In the genomic region with DNA sequence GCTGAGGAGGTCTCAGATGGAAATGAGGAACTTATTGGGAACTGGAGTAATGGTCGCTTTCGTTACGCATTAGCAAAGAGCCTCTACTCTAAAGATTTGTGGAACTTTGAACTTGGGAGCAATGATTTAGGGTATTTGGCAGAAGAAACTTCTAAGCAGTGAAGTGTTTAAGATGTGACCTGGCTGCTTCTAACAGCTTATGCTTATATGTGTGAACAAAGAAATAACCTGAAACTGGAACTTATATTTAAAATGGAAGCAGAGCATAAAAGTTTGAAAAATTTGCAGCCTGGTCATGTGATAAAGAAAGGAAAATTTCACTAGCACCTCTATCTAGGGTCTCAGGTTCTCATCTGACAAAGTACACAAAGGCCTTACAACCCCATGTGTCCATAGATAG, we compare ENCODE assay signal across 21 cellular contexts. TPM values are rescaled to one million over a fixed set of nuclear protein-coding genes. Genes with fewer than 3 reads are reported as not detected.
DNase-seq lines count a peak whose midpoint lies in the region; ATAC-seq, FAIRE-seq and TF ChIP-seq lines count a peak whose summit lies in the region.
"Had no signal": no experiment of that assay in that cellular context is flagged by ENCODE, and none has a peak within 500 bp of the region (broad histone marks: within the 10 kb centered on the region; RNA-seq: fewer than 3 reads in every experiment).

No MANE protein-coding gene starts in this region.

- no peak overlapping the region for H3K4me3 Mint-ChIP-seq in activated CD4-positive, alpha-beta T cell treated with anti-CD3 and anti-CD28 coated beads, Interleukin-2, amount 10 ng/mL, durations not matched to agents 24 days and 14 days
- H3K4me3 Mint-ChIP-seq in activated CD4-positive, alpha-beta T cell treated with anti-CD3 and anti-CD28 coated beads, Interleukin-2, amount 10 ng/mL, durations not matched to agents 7 days and 5 days: no peak overlapping the region
- no peak overlapping the region for H3K4me3 Mint-ChIP-seq in activated naive CD8-positive, alpha-beta T cell treated with anti-CD3 and anti-CD28 coated beads for 36 hours
- no peak overlapping the region for H3K4me3 Mint-ChIP-seq in activated T-helper 2 cell treated with anti-CD3 and anti-CD28 coated beads, Interferon-gamma antibody, Interleukin-2, Interleukin-4, amounts not matched to agents 10 μg/mL and 5 μg/mL and 100 μg/mL, durations not matched to agents 14 hours and 24 hours and 36 hours (ENCODE audit: low read depth)
- H3K4me3 Mint-ChIP-seq: CD8-positive, alpha-beta T cell; H9 had no signal

- 90% methylated on average over 3 of the region's 3 CpGs for WGBS in HepG2 (ENCODE audit: low lambda C conversion rate)
- WGBS in right lobe of liver (ENCODE audit: insufficient coverage, low coverage, low lambda C conversion rate, missing lambda C conversion rate): 100% methylated on average over 3 of the region's 3 CpGs

- H3K27me3 Mint-ChIP-seq in activated CD4-positive, alpha-beta T cell treated with anti-CD3 and anti-CD28 coated beads, Interleukin-2, amount 10 ng/mL, durations not matched to agents 24 days and 14 days: no peaks in the 10 kb centered on the region
- H3K27me3 Mint-ChIP-seq in activated CD4-positive, alpha-beta T cell treated with anti-CD3 and anti-CD28 coated beads, Interleukin-2, amount 10 ng/mL, durations not matched to agents 7 days and 5 days: no peaks in the 10 kb centered on the region
- H3K27me3 Mint-ChIP-seq in activated naive CD8-positive, alpha-beta T cell treated with anti-CD3 and anti-CD28 coated beads for 36 hours: peaks cover 4% of the 10 kb centered on the region
- H3K27me3 Mint-ChIP-seq in activated T-helper 2 cell treated with anti-CD3 and anti-CD28 coated beads, Interferon-gamma antibody, Interleukin-2, Interleukin-4, amounts not matched to agents 10 μg/mL and 5 μg/mL and 100 μg/mL, durations not matched to agents 14 hours and 24 hours and 36 hours (ENCODE audit: low read depth): no peaks in the 10 kb centered on the region
- H3K27me3 Mint-ChIP-seq: IgD-negative memory B cell had no signal

- DNase-seq in activated CD4-positive, alpha-beta T cell treated with anti-CD3 and anti-CD28 coated beads, Interleukin-2, amount 10 ng/mL, durations not matched to agents 24 days and 14 days: no peak
- no peak for DNase-seq in activated CD4-positive, alpha-beta T cell treated with anti-CD3 and anti-CD28 coated beads, Interleukin-2, amount 10 ng/mL, durations not matched to agents 7 days and 5 days
- no peak for DNase-seq in HepG2 (ENCODE audit: low spot score)
- no peak for DNase-seq in right lobe of liver
- no peak for DNase-seq in activated naive CD8-positive, alpha-beta T cell treated with anti-CD3 and anti-CD28 coated beads for 36 hours
- no peak for DNase-seq in C1 segment of cervical spinal cord (lab: John Stamatoyannopoulos, UW)
- no peak for DNase-seq in NCI-H2171 (lab: John Stamatoyannopoulos, UW)
- DNase-seq in activated T-helper 2 cell treated with anti-CD3 and anti-CD28 coated beads, Interferon-gamma antibody, Interleukin-2, Interleukin-4, amounts not matched to agents 10 μg/mL and 5 μg/mL and 100 μg/mL, durations not matched to agents 14 hours and 24 hours and 36 hours (ENCODE audit: low spot score): no peak
- DNase-seq: AML-193; Calu3; CD8-positive, alpha-beta T cell; DMS79 treated with DMSO at 0.1 percent for 48 hours; GF-D8; H9 had no signal

- in situ Hi-C loops in HepG2 (cut with HindIII; ENCODE audit: extremely low pct_ligation_motif_present, low pct_unique_long_range_greater_than_20kb): no loop called here

- CTCF ChIA-PET in activated CD4-positive, alpha-beta T cell treated with anti-CD3 and anti-CD28 coated beads, Interleukin-2, amount 10 ng/mL, durations not matched to agents 7 days and 5 days (lab: Charles Lee): interaction anchor here (0.8 kb wide), 1 partner anchor 82 kb away, joined by 3 read pairs; no protein-coding TSS in a partner anchor
- CTCF ChIA-PET in HepG2 (lab: Yijun Ruan, JAX; ENCODE audit: low intra/inter-chr PET ratio, low total read pairs): no interaction called here

- no peak overlapping the region for H2AFZ ChIP-seq in HepG2 (ENCODE audit: low read length)

- peaks cover 28% of the 10 kb centered on the region for H3K4me1 Mint-ChIP-seq in activated CD4-positive, alpha-beta T cell treated with anti-CD3 and anti-CD28 coated beads, Interleukin-2, amount 10 ng/mL, durations not matched to agents 24 days and 14 days
- H3K4me1 Mint-ChIP-seq in activated CD4-positive, alpha-beta T cell treated with anti-CD3 and anti-CD28 coated beads, Interleukin-2, amount 10 ng/mL, durations not matched to agents 7 days and 5 days: peaks cover 19% of the 10 kb centered on the region
- peaks cover 34% of the 10 kb centered on the region for H3K4me1 Mint-ChIP-seq in activated naive CD8-positive, alpha-beta T cell treated with anti-CD3 and anti-CD28 coated beads for 36 hours
- H3K4me1 Mint-ChIP-seq in activated T-helper 2 cell treated with anti-CD3 and anti-CD28 coated beads, Interferon-gamma antibody, Interleukin-2, Interleukin-4, amounts not matched to agents 10 μg/mL and 5 μg/mL and 100 μg/mL, durations not matched to agents 14 hours and 24 hours and 36 hours (ENCODE audit: low read depth): peaks cover 36% of the 10 kb centered on the region

- H3K4me2 ChIP-seq in HepG2 (ENCODE audit: low read depth, low read length): no peak overlapping the region
- H3K4me2 ChIP-seq: A549 had no signal

- POLR2A ChIA-PET in activated CD4-positive, alpha-beta T cell treated with anti-CD3 and anti-CD28 coated beads, Interleukin-2, amount 10 ng/mL, durations not matched to agents 7 days and 5 days (lab: Charles Lee): no interaction called here
- POLR2A ChIA-PET in HepG2 (lab: Yijun Ruan, JAX): no interaction called here

- no peaks in the 10 kb centered on the region for H4K20me1 ChIP-seq in HepG2 (ENCODE audit: insufficient read depth, low read length)

- no peak for ATAC-seq in HepG2
- ATAC-seq in right lobe of liver: no peak
- ATAC-seq: A549; CD8-positive, alpha-beta T cell had no signal

- peaks cover 23% of the 10 kb centered on the region for H3K9me3 Mint-ChIP-seq in activated CD4-positive, alpha-beta T cell treated with anti-CD3 and anti-CD28 coated beads, Interleukin-2, amount 10 ng/mL, durations not matched to agents 24 days and 14 days
- H3K9me3 Mint-ChIP-seq in activated CD4-positive, alpha-beta T cell treated with anti-CD3 and anti-CD28 coated beads, Interleukin-2, amount 10 ng/mL, durations not matched to agents 7 days and 5 days: peaks cover 30% of the 10 kb centered on the region
- peaks cover 22% of the 10 kb centered on the region for H3K9me3 Mint-ChIP-seq in activated naive CD8-positive, alpha-beta T cell treated with anti-CD3 and anti-CD28 coated beads for 36 hours
- peaks cover 26% of the 10 kb centered on the region for H3K9me3 Mint-ChIP-seq in activated T-helper 2 cell treated with anti-CD3 and anti-CD28 coated beads, Interferon-gamma antibody, Interleukin-2, Interleukin-4, amounts not matched to agents 10 μg/mL and 5 μg/mL and 100 μg/mL, durations not matched to agents 14 hours and 24 hours and 36 hours

- peak overlapping the region; percentile 9 for H3K27ac Mint-ChIP-seq in activated CD4-positive, alpha-beta T cell treated with anti-CD3 and anti-CD28 coated beads, Interleukin-2, amount 10 ng/mL, durations not matched to agents 24 days and 14 days
- H3K27ac Mint-ChIP-seq in activated CD4-positive, alpha-beta T cell treated with anti-CD3 and anti-CD28 coated beads, Interleukin-2, amount 10 ng/mL, durations not matched to agents 7 days and 5 days: no peak overlapping the region
- H3K27ac Mint-ChIP-seq in activated naive CD8-positive, alpha-beta T cell treated with anti-CD3 and anti-CD28 coated beads for 36 hours: peak overlapping the region; percentile 62
- H3K27ac Mint-ChIP-seq in activated T-helper 2 cell treated with anti-CD3 and anti-CD28 coated beads, Interferon-gamma antibody, Interleukin-2, Interleukin-4, amounts not matched to agents 10 μg/mL and 5 μg/mL and 100 μg/mL, durations not matched to agents 14 hours and 24 hours and 36 hours: no peak overlapping the region
- H3K27ac Mint-ChIP-seq: CD8-positive, alpha-beta T cell; H9 had no signal

- H3K36me3 Mint-ChIP-seq in activated CD4-positive, alpha-beta T cell treated with anti-CD3 and anti-CD28 coated beads, Interleukin-2, amount 10 ng/mL, durations not matched to agents 24 days and 14 days (ENCODE audit: low read depth): peaks cover 65% of the 10 kb centered on the region
- H3K36me3 Mint-ChIP-seq in activated CD4-positive, alpha-beta T cell treated with anti-CD3 and anti-CD28 coated beads, Interleukin-2, amount 10 ng/mL, durations not matched to agents 7 days and 5 days (ENCODE audit: low read depth): peaks cover 68% of the 10 kb centered on the region
- peaks cover 53% of the 10 kb centered on the region for H3K36me3 Mint-ChIP-seq in activated naive CD8-positive, alpha-beta T cell treated with anti-CD3 and anti-CD28 coated beads for 36 hours
- peaks cover 76% of the 10 kb centered on the region for H3K36me3 Mint-ChIP-seq in activated T-helper 2 cell treated with anti-CD3 and anti-CD28 coated beads, Interferon-gamma antibody, Interleukin-2, Interleukin-4, amounts not matched to agents 10 μg/mL and 5 μg/mL and 100 μg/mL, durations not matched to agents 14 hours and 24 hours and 36 hours (ENCODE audit: low read depth)

- no TSS peak for BruUV-seq in HepG2 (replicated peaks; lab: Mats Ljungman, UMichigan)

- no peak overlapping the region for H3K9ac ChIP-seq in HepG2 (ENCODE audit: insufficient read depth, low read depth, low read length)
- H3K9ac ChIP-seq: BLaER1 had no signal

- no peak overlapping the region for H3K27ac ChIP-seq in HepG2 (ENCODE audit: extremely low read length, insufficient read depth, low read length)
- no peak overlapping the region for H3K27ac ChIP-seq in right lobe of liver
- H3K27ac ChIP-seq: 22Rv1, A549, BLaER1 had no signal

- TF ChIP-seq RAD21 in HepG2 (CRISPR knock-in tag; IDR thresholded peaks at IDR 0.05): no peak

- H3K27me3 ChIP-seq in HepG2 (ENCODE audit: control insufficient read depth in 1 of 2, insufficient read depth in 2 of 2, low read length in 2 of 2) (peaks cover 2 to 27% of the 10 kb centered on the region in 2 experiments; a peak in 4 of 5 replicates), right lobe of liver (no peaks in the 10 kb centered on the region)
- H3K27me3 ChIP-seq: BLaER1 had no signal

- no peaks in the 10 kb centered on the region for H3K79me2 ChIP-seq in HepG2 (ENCODE audit: insufficient read depth, low read length)

- TF ChIP-seq POLR2A in HepG2 (IDR thresholded peaks at IDR 0.05; ENCODE audit: insufficient read depth in 1 of 2, low read depth in 2 of 2, low read length in 2 of 2) (no peak), right lobe of liver (IDR thresholded peaks at IDR 0.05) (no peak)

- no peak for TF ChIP-seq CTCF in HepG2 (CRISPR knock-in tag; IDR thresholded peaks at IDR 0.05)
- no peak for TF ChIP-seq CTCF in right lobe of liver (IDR thresholded peaks at IDR 0.05)

- no peaks in the 10 kb centered on the region for H3K4me1 ChIP-seq in HepG2 (ENCODE audit: insufficient read depth, low read length)
- H3K4me1 ChIP-seq in right lobe of liver: no peaks in the 10 kb centered on the region
- H3K4me1 ChIP-seq: A549 had no signal

- TF ChIP-seq EP300 in HepG2 (IDR thresholded peaks at IDR 0.05; ENCODE audit: low read depth in 2 of 2, low read length in 2 of 2): no peak
- TF ChIP-seq EP300 in HepG2 (CRISPR knock-in tag; IDR thresholded peaks at IDR 0.05; ENCODE audit: borderline replicate concordance): no peak

- intact Hi-C loops in activated CD4-positive, alpha-beta T cell treated with anti-CD3 and anti-CD28 coated beads, Interleukin-2, amount 10 ng/mL, durations not matched to agents 24 days and 14 days (cut with micrococcal nuclease): no loop called here
- intact Hi-C loops in HepG2 (cut with micrococcal nuclease; ENCODE audit: unreplicated experiment) (no loop called here), right lobe of liver (cut with DNase I) (no loop called here)
- intact Hi-C loops in activated T-helper 2 cell treated with anti-CD3 and anti-CD28 coated beads, Interferon-gamma antibody, Interleukin-2, Interleukin-4, amounts not matched to agents 10 μg/mL and 5 μg/mL and 100 μg/mL, durations not matched to agents 14 hours and 24 hours and 36 hours (cut with micrococcal nuclease): loop anchor here (2.0 kb wide), 1 partner anchor 14 kb away; no protein-coding TSS in a partner anchor

- H3K9me3 ChIP-seq in HepG2 (ENCODE audit: low read length) (peaks cover 11% of the 10 kb centered on the region; the same call in 1 of the 2 replicates), right lobe of liver (no peaks in the 10 kb centered on the region)
- H3K9me3 ChIP-seq: A549 had no signal

- FAIRE-seq in HepG2 (lab: Jason Lieb, UNC): no peak
- FAIRE-seq: A549, GM19239, H1, HTR-8/SVneo had no signal

- no peaks in the 10 kb centered on the region for H3K36me3 ChIP-seq in HepG2 (replicated peaks in 1 of 2; ENCODE audit: control insufficient read depth in 1 of 2, insufficient read depth in 2 of 2, low read length in 2 of 2)
- no peaks in the 10 kb centered on the region for H3K36me3 ChIP-seq in right lobe of liver

- H3K4me3 ChIP-seq in HepG2 (replicated peaks in 1 of 3; ENCODE audit: insufficient read depth in 1 of 3, low read depth in 2 of 3, low read length in 3 of 3) (no peak overlapping the region), right lobe of liver (no peak overlapping the region)
- H3K4me3 ChIP-seq: A549 had no signal

RNA-seq across cellular contexts. Expression of a gene that starts 23.5 kb away (rescaled TPM):
- 831 and 846 TPM in 2 replicates for total RNA-seq in activated CD4-positive, alpha-beta T cell treated with anti-CD3 and anti-CD28 coated beads, Interleukin-2, amount 10 ng/mL, durations not matched to agents 24 days and 14 days
- total RNA-seq in activated CD4-positive, alpha-beta T cell treated with anti-CD3 and anti-CD28 coated beads, Interleukin-2, amount 10 ng/mL, durations not matched to agents 7 days and 5 days: 100 to 1,000 TPM; 111 to 126 TPM
- total RNA-seq in HepG2 (2016; rRNA removed; fragmentation: Illumina TruSeq; extraction: Trizol) (0.07 and 0.09 TPM in 2 replicates), right lobe of liver (1 to 10 TPM in 4 of 6 experiments, under 1 TPM in 2; 0.24 to 5.0 (median 1.6) TPM)
- total RNA-seq in HepG2 (2016; cell fraction: cytosol; rRNA removed; fragmentation: Illumina TruSeq; extraction: Trizol; ENCODE audit: low read depth): not detected in 2 replicates
- 0.06 and 0.13 TPM in 2 replicates for total RNA-seq in HepG2 (2016; cell fraction: insoluble cytoplasmic fraction; rRNA removed; fragmentation: Illumina TruSeq; extraction: Trizol)
- 0.19 and 0.21 TPM in 2 replicates for total RNA-seq in HepG2 (2016; cell fraction: membrane; rRNA removed; fragmentation: Illumina TruSeq; extraction: Trizol)
- 0.09 TPM in 1 of 2 replicates, not detected in the other for total RNA-seq in HepG2 (2016; cell fraction: nucleus; rRNA removed; fragmentation: Illumina TruSeq; extraction: Trizol)
- 0.07 TPM in 2 replicates for polyA plus RNA-seq in HepG2 (2011; rRNA removed)
- polyA plus RNA-seq in HepG2 (2011; cell fraction: cytosol; rRNA removed): 0.04 and 0.24 TPM in 2 replicates
- polyA plus RNA-seq in HepG2 (2011; cell fraction: nucleus; rRNA removed): 0.16 and 0.51 TPM in 2 replicates
- 0.04 and 0.11 TPM in 2 replicates for polyA plus RNA-seq in HepG2 (2012)
- polyA plus RNA-seq in HepG2 (2016; cell fraction: cytosol; fragmentation: Illumina TruSeq; extraction: Trizol; ENCODE audit: low read depth): not detected in 2 replicates
- polyA plus RNA-seq in HepG2 (2016; cell fraction: insoluble cytoplasmic fraction; fragmentation: Illumina TruSeq; extraction: Trizol; ENCODE audit: low read depth): 0.09 and 0.10 TPM in 2 replicates
- 0.03 and 0.05 TPM in 2 replicates for polyA plus RNA-seq in HepG2 (2016; cell fraction: membrane; fragmentation: Illumina TruSeq; extraction: Trizol; ENCODE audit: low read depth)
- polyA plus RNA-seq in HepG2 (2016; cell fraction: nucleus; fragmentation: Illumina TruSeq; extraction: Trizol; ENCODE audit: insufficient read depth, low read depth): 0.11 and 0.30 TPM in 2 replicates
- 0.72 TPM in 1 of 2 replicates, not detected in the other for polyA minus RNA-seq in HepG2 (2011; rRNA and poly(A)+ RNA removed; ENCODE audit: low replicate concordance)
- polyA minus RNA-seq in HepG2 (2011; cell fraction: cytosol; rRNA and poly(A)+ RNA removed): not detected in 2 replicates
- polyA minus RNA-seq in HepG2 (2011; cell fraction: nucleus; rRNA and poly(A)+ RNA removed): 0.12 and 0.13 TPM in 2 replicates
- total RNA-seq in activated naive CD8-positive, alpha-beta T cell treated with anti-CD3 and anti-CD28 coated beads for 36 hours: 100 to 1,000 TPM; 432 to 438 TPM
- total RNA-seq in activated T-helper 2 cell treated with anti-CD3 and anti-CD28 coated beads, Interferon-gamma antibody, Interleukin-2, Interleukin-4, amounts not matched to agents 10 μg/mL and 5 μg/mL and 100 μg/mL, durations not matched to agents 14 hours and 24 hours and 36 hours: 1,053 and 1,062 TPM in 2 replicates
- total RNA-seq: Calu3 had no signal

Comparison
In these comparisons a context has a peak if more than half of its experiments do, and no peak if none do; other contexts are left out.
1. H3K27ac Mint-ChIP-seq: peak in activated CD4-positive, alpha-beta T cell treated with anti-CD3 and anti-CD28 coated beads, Interleukin-2, amount 10 ng/mL, durations not matched to agents 24 days and 14 days (single experiment) and activated naive CD8-positive, alpha-beta T cell treated with anti-CD3 and anti-CD28 coated beads for 36 hours (single experiment); none in activated CD4-positive, alpha-beta T cell treated with anti-CD3 and anti-CD28 coated beads, Interleukin-2, amount 10 ng/mL, durations not matched to agents 7 days and 5 days (single experiment) and activated T-helper 2 cell treated with anti-CD3 and anti-CD28 coated beads, Interferon-gamma antibody, Interleukin-2, Interleukin-4, amounts not matched to agents 10 μg/mL and 5 μg/mL and 100 μg/mL, durations not matched to agents 14 hours and 24 hours and 36 hours (single experiment).
2. RNA of a gene that starts 23.5 kb away (total RNA-seq): 1,053 to 1,062 TPM in activated T-helper 2 cell treated with anti-CD3 and anti-CD28 coated beads, Interferon-gamma antibody, Interleukin-2, Interleukin-4, amounts not matched to agents 10 μg/mL and 5 μg/mL and 100 μg/mL, durations not matched to agents 14 hours and 24 hours and 36 hours, 831 to 846 TPM in activated CD4-positive, alpha-beta T cell treated with anti-CD3 and anti-CD28 coated beads, Interleukin-2, amount 10 ng/mL, durations not matched to agents 24 days and 14 days, 432 to 438 TPM in activated naive CD8-positive, alpha-beta T cell treated with anti-CD3 and anti-CD28 coated beads for 36 hours and 111 to 126 TPM in activated CD4-positive, alpha-beta T cell treated with anti-CD3 and anti-CD28 coated beads, Interleukin-2, amount 10 ng/mL, durations not matched to agents 7 days and 5 days; 0.24 to 5.0 TPM in right lobe of liver and 0.06 to 0.21 TPM in HepG2; every median in the first group is over 10 times any median in the second.